7 cellular contexts compared by ENCODE assay signal in the genomic region with DNA sequence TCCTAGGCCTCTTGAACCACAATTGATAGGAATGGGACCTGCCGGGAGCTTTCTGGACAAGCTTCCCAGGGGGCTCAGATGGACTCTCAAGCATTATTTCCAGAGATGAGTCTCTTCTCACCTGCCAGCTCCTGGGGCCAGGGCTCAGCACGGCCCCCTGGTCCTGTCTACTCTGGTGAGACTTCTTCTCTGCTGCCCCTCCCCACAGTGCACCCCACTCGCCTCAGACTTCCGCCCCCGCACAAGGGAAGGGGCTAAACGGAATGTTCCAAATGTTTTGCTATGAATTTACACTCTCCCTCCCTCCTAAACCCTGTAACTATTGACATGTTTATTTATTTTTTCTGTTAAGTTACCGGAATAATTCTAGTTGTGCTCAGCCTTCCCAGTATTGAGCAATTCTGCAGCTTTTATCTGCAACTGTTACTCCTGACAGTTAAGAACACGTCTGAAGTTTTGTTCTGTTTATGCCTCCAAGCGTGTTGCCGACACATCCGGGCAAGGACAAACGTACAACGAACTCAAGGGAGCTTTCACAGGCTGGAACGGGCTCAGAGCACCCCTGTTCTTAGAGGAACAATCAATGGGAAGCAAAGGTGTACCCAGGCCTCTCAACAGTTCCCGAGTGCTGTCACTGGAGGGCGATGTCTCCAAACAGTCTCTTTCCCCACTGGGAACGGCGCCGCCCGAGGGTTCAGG. TPM values are rescaled to one million over a fixed set of nuclear protein-coding genes. Genes with fewer than 3 reads are reported as not detected.
DNase-seq lines count a peak whose midpoint lies in the region; ATAC-seq and TF ChIP-seq lines count a peak whose summit lies in the region.

No MANE protein-coding gene starts in this region.

- H3K27me3 ChIP-seq in right atrium auricular region, result no peaks in the 10 kb centered on the region

- H3K4me1 ChIP-seq in right atrium auricular region, result peaks cover 0 to 8% of the 10 kb centered on the region in 2 donors

- CTCF ChIA-PET in GM10248 (lab: Yijun Ruan, JAX), result interaction anchor here (0.7 to 6.7 kb wide), 41 partner anchors 8 to 384 kb away, joined by 3 to 59 read pairs (median 5); no protein-coding TSS in a partner anchor

- H3K9me3 ChIP-seq in right atrium auricular region, result no peaks in the 10 kb centered on the region

- H3K27ac ChIP-seq in right atrium auricular region, result no peak overlapping the region

- peak; percentile 77 for ATAC-seq in GM21447 (IDR thresholded peaks at IDR 0.05; ENCODE audit: unreplicated experiment)
- ATAC-seq in HG03575 (IDR thresholded peaks at IDR 0.05; ENCODE audit: extremely low read depth, insufficient number of reproducible peaks, low FRiP score, unreplicated experiment), result peak; percentile 77
- peak; percentile 72 for ATAC-seq in sciatic nerve

- POLR2A ChIA-PET in GM10248 (lab: Yijun Ruan, JAX), result no interaction called here

- no peaks in the 10 kb centered on the region for H3K36me3 ChIP-seq in right atrium auricular region

- intact Hi-C loops in sciatic nerve (cut with DNase I), result no loop called here

- DNase-seq in GM10248 (ENCODE audit: extremely low spot score) (peak; percentile 76), OCI-M2 (lab: John Stamatoyannopoulos, UW; ENCODE audit: unreplicated experiment) (peak; percentile 2), amniotic stem cell (lab: John Stamatoyannopoulos, UW) (peak; percentile 51), right atrium auricular region (ENCODE audit: low spot score) (peak; percentile 73), sciatic nerve (ENCODE audit: low spot score) (peak; percentile 78)

- TF ChIP-seq CTCF in GM10248 (IDR thresholded peaks at IDR 0.05; ENCODE audit: control extremely low read depth, extremely low read depth, low read depth, missing control alignments), result peak; percentile 87
- TF ChIP-seq CTCF in right atrium auricular region (IDR thresholded peaks at IDR 0.05), result peak in 1 of 2 donors; percentile 86

- H3K4me3 ChIP-seq in right atrium auricular region, result no peak overlapping the region

RNA-seq across cellular contexts. Expression of gene FHIP2A, which starts 55.2 kb away (rescaled TPM):
- total RNA-seq in right atrium auricular region (10 to 100 TPM; 18.3 to 19.5 TPM), sciatic nerve (44.8 TPM)

Comparison
In these comparisons a context has a peak if more than half of its experiments do, and no peak if none do; other contexts are left out.
1. DNase-seq: peak in every context shown above with its lines; median percentile 78 in sciatic nerve; 76 in GM10248; 73 in right atrium auricular region; 51 in amniotic stem cell; 2 in OCI-M2.